27 cellular contexts compared by ENCODE assay signal in the genomic region with DNA sequence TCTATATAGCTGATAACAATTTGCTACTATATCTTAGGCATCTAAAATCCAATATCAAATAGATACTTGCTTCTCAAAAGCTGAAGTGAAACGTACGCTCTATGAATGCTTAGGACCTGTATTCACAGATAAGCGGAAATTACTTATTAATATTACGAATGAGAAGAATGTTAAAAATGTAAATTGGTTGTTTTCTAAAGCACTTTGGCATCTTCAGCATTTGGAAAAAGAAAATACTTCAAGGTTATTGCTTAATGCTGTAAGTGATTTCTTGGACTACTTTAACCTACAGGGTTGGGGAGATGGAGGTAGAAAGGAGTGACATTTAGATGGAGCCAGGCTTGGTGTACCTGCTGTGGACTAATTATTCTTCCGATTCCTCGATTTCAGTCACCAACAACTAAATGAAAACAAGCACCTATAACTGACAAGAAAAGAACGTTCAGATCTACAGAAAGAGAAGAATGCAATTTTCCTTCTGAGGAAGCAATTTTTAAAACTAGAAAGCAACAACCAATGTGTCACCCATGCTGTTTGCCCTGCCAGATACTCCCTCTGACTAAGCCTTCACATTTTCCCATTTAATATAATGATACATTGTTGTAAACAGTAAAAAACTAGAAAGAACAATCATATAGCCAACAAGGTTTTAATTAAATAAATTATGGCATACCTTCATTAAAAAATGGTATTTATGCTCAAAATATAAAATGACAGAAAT. TPM values are rescaled to one million over a fixed set of nuclear protein-coding genes. Genes with fewer than 3 reads are reported as not detected.
A peak's percentile ranks its signal among the peaks of the same experiment; 100 is the strongest.
DNase-seq lines count a peak whose midpoint lies in the region; ATAC-seq and TF ChIP-seq lines count a peak whose summit lies in the region.
"Had no signal": no experiment of that assay in that cellular context is flagged by ENCODE, and none has a peak within 500 bp of the region (broad histone marks: within the 10 kb centered on the region; RNA-seq: fewer than 3 reads in every experiment).

No MANE protein-coding gene starts in this region.

- no peaks in the 10 kb centered on the region for H3K27me3 ChIP-seq in RWPE2 (ENCODE audit: insufficient read depth, poor library complexity, severe bottlenecking)
- H3K27me3 ChIP-seq: adrenal gland, brain microvascular endothelial cell, upper lobe of left lung had no signal

- H3K27ac ChIP-seq in RWPE2 (ENCODE audit: poor library complexity, severe bottlenecking), result peak overlapping the region; percentile 54
- H3K27ac ChIP-seq: adrenal gland, brain microvascular endothelial cell, left ventricle myocardium inferior, upper lobe of left lung had no signal

- peaks cover 35% of the 10 kb centered on the region for H3K4me1 Mint-ChIP-seq in osteocyte (ENCODE audit: unreplicated experiment)
- no peaks in the 10 kb centered on the region for H3K4me1 Mint-ChIP-seq in stimulated activated naive B cell treated with anti-CD40 and anti-IgM and Interleukin-4, amounts not matched to agents 10 μg/mL and 1 μg/mL and 100 μg/mL, for 72 hours
- H3K4me1 Mint-ChIP-seq: activated CD4-positive, alpha-beta T cell treated with anti-CD3 and anti-CD28 coated beads for 36 hours; activated naive CD4-positive, alpha-beta T cell treated with anti-CD3 and anti-CD28 coated beads, Interleukin-2, amount 10 ng/mL, durations not matched to agents 7 days and 5 days; immature natural killer cell; naive thymus-derived CD8-positive, alpha-beta T cell; stimulated activated memory B cell treated with anti-CD40 and anti-IgM and Interleukin-4, amounts not matched to agents 10 μg/mL and 1 μg/mL and 100 μg/mL, for 72 hours had no signal

- H3K9me3 Mint-ChIP-seq in osteocyte (ENCODE audit: unreplicated experiment), result no peaks in the 10 kb centered on the region
- H3K9me3 Mint-ChIP-seq in stimulated activated naive B cell treated with anti-CD40 and anti-IgM and Interleukin-4, amounts not matched to agents 10 μg/mL and 1 μg/mL and 100 μg/mL, for 72 hours, result peaks cover 0 to 3% of the 10 kb centered on the region in 2 donors
- H3K9me3 Mint-ChIP-seq: stimulated activated memory B cell treated with anti-CD40 and anti-IgM and Interleukin-4, amounts not matched to agents 10 μg/mL and 1 μg/mL and 100 μg/mL, for 72 hours had no signal

- DNase-seq in AG20443 (ENCODE audit: low spot score), result peak; percentile 20
- no peak for DNase-seq in RWPE2 (ENCODE audit: low spot score)
- peak; percentile 2 for DNase-seq in fibroblast of pulmonary artery (ENCODE audit: low read depth)
- DNase-seq in osteocyte (ENCODE audit: extremely low spot score, unreplicated experiment), result no peak
- DNase-seq in activated CD4-positive, alpha-beta T cell treated with anti-CD3 and anti-CD28 coated beads for 48 hours, result no peak
- no peak for DNase-seq in stimulated activated naive B cell treated with anti-CD40 and anti-IgM and Interleukin-4, amounts not matched to agents 10 μg/mL and 1 μg/mL and 100 μg/mL, for 72 hours
- DNase-seq: activated CD4-positive, alpha-beta T cell treated with anti-CD3 and anti-CD28 coated beads for 36 hours; activated CD8-positive, alpha-beta T cell treated with anti-CD3 and anti-CD28 coated beads, Interleukin-2, amount 10 ng/mL, durations not matched to agents 7 days and 5 days; activated naive CD4-positive, alpha-beta T cell treated with anti-CD3 and anti-CD28 coated beads, Interleukin-2, amount 10 ng/mL, durations not matched to agents 7 days and 5 days; adrenal gland; brain microvascular endothelial cell; CD8-positive, alpha-beta T cell; hypothalamus; immature natural killer cell; Kasumi-1; left ventricle myocardium inferior; midbrain; naive thymus-derived CD8-positive, alpha-beta T cell; NCI-H146; NCI-H345; SIG-M5; substantia nigra; SW 1271; upper lobe of left lung had no signal

- H3K27ac Mint-ChIP-seq in osteocyte (ENCODE audit: unreplicated experiment), result peak overlapping the region; percentile 69
- no peak overlapping the region for H3K27ac Mint-ChIP-seq in stimulated activated naive B cell treated with anti-CD40 and anti-IgM and Interleukin-4, amounts not matched to agents 10 μg/mL and 1 μg/mL and 100 μg/mL, for 72 hours
- H3K27ac Mint-ChIP-seq: activated CD4-positive, alpha-beta T cell treated with anti-CD3 and anti-CD28 coated beads for 36 hours; activated CD8-positive, alpha-beta T cell treated with anti-CD3 and anti-CD28 coated beads, Interleukin-2, amount 10 ng/mL, durations not matched to agents 7 days and 5 days; activated naive CD4-positive, alpha-beta T cell treated with anti-CD3 and anti-CD28 coated beads, Interleukin-2, amount 10 ng/mL, durations not matched to agents 7 days and 5 days; CD8-positive, alpha-beta T cell; immature natural killer cell; naive thymus-derived CD8-positive, alpha-beta T cell; stimulated activated memory B cell treated with anti-CD40 and anti-IgM and Interleukin-4, amounts not matched to agents 10 μg/mL and 1 μg/mL and 100 μg/mL, for 72 hours had no signal

- H3K4me1 ChIP-seq in RWPE2 (ENCODE audit: insufficient read depth, poor library complexity, severe bottlenecking), result peaks cover 21% of the 10 kb centered on the region
- H3K4me1 ChIP-seq: adrenal gland, left ventricle myocardium inferior, upper lobe of left lung had no signal

- H3K27me3 Mint-ChIP-seq in osteocyte (ENCODE audit: unreplicated experiment), result no peaks in the 10 kb centered on the region
- H3K27me3 Mint-ChIP-seq in stimulated activated naive B cell treated with anti-CD40 and anti-IgM and Interleukin-4, amounts not matched to agents 10 μg/mL and 1 μg/mL and 100 μg/mL, for 72 hours, result no peaks in the 10 kb centered on the region
- H3K27me3 Mint-ChIP-seq: activated CD4-positive, alpha-beta T cell treated with anti-CD3 and anti-CD28 coated beads for 36 hours; activated naive CD4-positive, alpha-beta T cell treated with anti-CD3 and anti-CD28 coated beads, Interleukin-2, amount 10 ng/mL, durations not matched to agents 7 days and 5 days; naive thymus-derived CD8-positive, alpha-beta T cell; stimulated activated memory B cell treated with anti-CD40 and anti-IgM and Interleukin-4, amounts not matched to agents 10 μg/mL and 1 μg/mL and 100 μg/mL, for 72 hours had no signal

- no peaks in the 10 kb centered on the region for H3K36me3 ChIP-seq in RWPE2 (ENCODE audit: low read depth)
- H3K36me3 ChIP-seq: adrenal gland, brain microvascular endothelial cell, left ventricle myocardium inferior, upper lobe of left lung had no signal

- H3K9me3 ChIP-seq in RWPE2 (ENCODE audit: severe bottlenecking), result no peaks in the 10 kb centered on the region
- H3K9me3 ChIP-seq: adrenal gland had no signal

- no peak overlapping the region for H3K4me3 Mint-ChIP-seq in osteocyte (ENCODE audit: unreplicated experiment)
- no peak overlapping the region for H3K4me3 Mint-ChIP-seq in stimulated activated naive B cell treated with anti-CD40 and anti-IgM and Interleukin-4, amounts not matched to agents 10 μg/mL and 1 μg/mL and 100 μg/mL, for 72 hours
- H3K4me3 Mint-ChIP-seq: activated CD4-positive, alpha-beta T cell treated with anti-CD3 and anti-CD28 coated beads for 36 hours; activated CD8-positive, alpha-beta T cell treated with anti-CD3 and anti-CD28 coated beads, Interleukin-2, amount 10 ng/mL, durations not matched to agents 7 days and 5 days; activated naive CD4-positive, alpha-beta T cell treated with anti-CD3 and anti-CD28 coated beads, Interleukin-2, amount 10 ng/mL, durations not matched to agents 7 days and 5 days; CD8-positive, alpha-beta T cell; immature natural killer cell; naive thymus-derived CD8-positive, alpha-beta T cell; stimulated activated memory B cell treated with anti-CD40 and anti-IgM and Interleukin-4, amounts not matched to agents 10 μg/mL and 1 μg/mL and 100 μg/mL, for 72 hours had no signal

- peaks cover 1% of the 10 kb centered on the region for H3K36me3 Mint-ChIP-seq in osteocyte (ENCODE audit: unreplicated experiment)
- H3K36me3 Mint-ChIP-seq in stimulated activated naive B cell treated with anti-CD40 and anti-IgM and Interleukin-4, amounts not matched to agents 10 μg/mL and 1 μg/mL and 100 μg/mL, for 72 hours, result no peaks in the 10 kb centered on the region
- H3K36me3 Mint-ChIP-seq: activated naive CD4-positive, alpha-beta T cell treated with anti-CD3 and anti-CD28 coated beads, Interleukin-2, amount 10 ng/mL, durations not matched to agents 7 days and 5 days; CD8-positive, alpha-beta T cell; immature natural killer cell; stimulated activated memory B cell treated with anti-CD40 and anti-IgM and Interleukin-4, amounts not matched to agents 10 μg/mL and 1 μg/mL and 100 μg/mL, for 72 hours had no signal

- TF ChIP-seq CTCF in RWPE2 (IDR thresholded peaks at IDR 0.05; ENCODE audit: poor library complexity, severe bottlenecking), result no peak
- no peak for TF ChIP-seq CTCF in fibroblast of pulmonary artery (IDR thresholded peaks at IDR 0.05; ENCODE audit: low read length, missing control alignments)
- no peak for TF ChIP-seq CTCF in osteocyte (IDR thresholded peaks at IDR 0.05)

- H3K4me3 ChIP-seq in RWPE2 (ENCODE audit: severe bottlenecking), result no peak overlapping the region
- no peak overlapping the region for H3K4me3 ChIP-seq in fibroblast of pulmonary artery (replicated peaks; ENCODE audit: low read depth, low read length)
- H3K4me3 ChIP-seq: adrenal gland, left ventricle myocardium inferior, upper lobe of left lung had no signal

- ATAC-seq in RWPE2 (ENCODE audit: low read depth) (no peak), HG02623 (IDR thresholded peaks at IDR 0.05; ENCODE audit: unreplicated experiment) (no peak), HG02759 (IDR thresholded peaks at IDR 0.05; ENCODE audit: unreplicated experiment) (no peak)
- ATAC-seq in stimulated activated naive B cell treated with anti-CD40 and anti-IgM and Interleukin-4, amounts not matched to agents 10 μg/mL and 1 μg/mL and 100 μg/mL, for 72 hours (replicated peaks), result no peak
- ATAC-seq: activated CD4-positive, alpha-beta T cell treated with anti-CD3 and anti-CD28 coated beads for 36 hours; activated CD8-positive, alpha-beta T cell treated with anti-CD3 and anti-CD28 coated beads, Interleukin-2, amount 10 ng/mL, durations not matched to agents 7 days and 5 days; CD8-positive, alpha-beta T cell; naive thymus-derived CD8-positive, alpha-beta T cell; stimulated activated memory B cell treated with anti-CD40 and anti-IgM and Interleukin-4, amounts not matched to agents 10 μg/mL and 1 μg/mL and 100 μg/mL, for 72 hours had no signal

RNA-seq across cellular contexts. Expression of gene SLC25A21, which starts 49.3 kb away (rescaled TPM):
- 0.56 and 1.2 TPM in 2 replicates for total RNA-seq in osteocyte
- total RNA-seq: activated CD4-positive, alpha-beta T cell treated with anti-CD3 and anti-CD28 coated beads for 36 hours; activated CD8-positive, alpha-beta T cell treated with anti-CD3 and anti-CD28 coated beads, Interleukin-2, amount 10 ng/mL, durations not matched to agents 7 days and 5 days; CD8-positive, alpha-beta T cell; naive thymus-derived CD8-positive, alpha-beta T cell had no signal

Comparison
In these comparisons a context has a peak if more than half of its experiments do, and no peak if none do; other contexts are left out.
1. DNase-seq: peak in AG20443 (single experiment) and fibroblast of pulmonary artery (single experiment); none in RWPE2 (single experiment), osteocyte (single experiment), activated CD4-positive, alpha-beta T cell treated with anti-CD3 and anti-CD28 coated beads for 48 hours (single experiment) and stimulated activated naive B cell treated with anti-CD40 and anti-IgM and Interleukin-4, amounts not matched to agents 10 μg/mL and 1 μg/mL and 100 μg/mL, for 72 hours (single experiment).